Comparison of ENCODE assay signal across 1 cellular context in genomic region chr20:49661560-49662329, GRCh38.
TF ChIP-seq lines count a peak whose summit lies in the region.

No MANE protein-coding gene starts in this region.

TF ChIP-seq in SK-N-SH, 30 proteins besides CTCF, POLR2A, EP300 and RAD21:
- TF ChIP-seq ZBTB33 (IDR thresholded peaks at IDR 0.05; ENCODE audit: borderline replicate concordance, low read depth) (no peak), RFX5 (IDR thresholded peaks at IDR 0.05; ENCODE audit: low read length) (no peak), IRF3 (IDR thresholded peaks at IDR 0.05; ENCODE audit: low read depth, low read length) (no peak), FOXM1 (IDR thresholded peaks at IDR 0.05; ENCODE audit: low read depth) (no peak), RXRA (IDR thresholded peaks at IDR 0.05; ENCODE audit: borderline replicate concordance, low read depth) (no peak)
TF ChIP-seq in SK-N-SH: peak in this region for 0.
